Comparison of ENCODE assay signal across 1 cellular context in the genomic region with DNA sequence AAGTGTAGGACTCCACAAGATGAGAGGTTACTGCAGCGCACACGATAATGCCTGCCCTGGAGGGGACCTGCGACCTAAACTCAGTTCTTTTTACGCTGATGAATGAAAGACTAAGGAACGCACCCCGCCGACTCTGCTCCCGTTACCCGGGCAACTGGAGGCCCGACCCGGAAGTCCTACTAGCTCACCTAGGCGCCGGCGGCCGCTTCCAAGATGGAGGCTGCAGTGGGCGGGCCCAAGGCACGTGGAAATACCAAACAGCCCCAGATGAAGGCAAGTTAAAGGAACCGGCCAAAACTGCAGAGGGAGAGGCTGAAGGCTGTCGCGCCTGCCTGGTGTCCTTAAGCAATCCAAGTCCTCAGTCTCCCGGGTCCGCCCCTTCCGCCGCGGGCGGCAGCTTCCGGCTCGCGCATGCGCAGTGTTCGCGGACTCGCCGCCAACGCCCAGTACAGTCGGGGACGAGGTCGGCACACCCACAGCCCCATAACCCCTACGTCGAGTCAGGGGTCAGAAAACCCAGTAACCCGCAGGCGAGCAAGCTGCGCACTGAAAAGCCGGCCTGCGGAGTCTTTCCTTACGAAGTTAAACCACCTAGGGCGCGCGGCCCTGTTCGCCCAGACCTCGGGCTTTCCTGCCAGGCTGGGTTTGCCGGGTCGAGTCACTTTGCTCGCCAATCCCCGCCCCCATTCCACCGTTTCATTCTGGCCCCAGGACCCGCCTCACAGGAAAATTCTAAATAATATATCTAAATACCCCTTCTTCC.
TF ChIP-seq lines count a peak whose summit lies in the region.

TSS of gene SETD4 (minus strand) at position 368 of the 763 bp plus-strand sequence. CDS start 1,638 bp downstream, outside the sequence.

TF ChIP-seq in HEK293, 187 proteins besides CTCF, POLR2A, EP300 and RAD21 (continued from another document and continues in another):
- TF ChIP-seq KLF10 (tag by site-specific recombination; IDR thresholded peaks at IDR 0.05) (peak; percentile 93), ZBTB48 (tag by site-specific recombination; IDR thresholded peaks at IDR 0.05) (peak; percentile 97), ZNF148 (tag by site-specific recombination; IDR thresholded peaks at IDR 0.05; ENCODE audit: borderline replicate concordance) (no peak), ZNF341 (tag by site-specific recombination; IDR thresholded peaks at IDR 0.05; ENCODE audit: low read depth) (peak; percentile 90), GLIS2 (tag by site-specific recombination; IDR thresholded peaks at IDR 0.05) (peak; percentile 25; the same call in 1 of the 2 replicates), BCL11A (tag by site-specific recombination; IDR thresholded peaks at IDR 0.05; ENCODE audit: low read depth) (0 out of 2 replicates have a peak, but pooled peaks have one; percentile 24), SP7 (tag by site-specific recombination; IDR thresholded peaks at IDR 0.05) (peak; percentile 75), ZNF169 (tag by site-specific recombination; IDR thresholded peaks at IDR 0.05) (no peak), ZBTB10 (tag by site-specific recombination; IDR thresholded peaks at IDR 0.05) (peak; percentile 13; the same call in 1 of the 2 replicates), PRDM1 (tag by site-specific recombination; IDR thresholded peaks at IDR 0.05) (no peak), ZBTB20 (tag by site-specific recombination; IDR thresholded peaks at IDR 0.05) (peak; percentile 71), ZNF354C (tag by site-specific recombination; IDR thresholded peaks at IDR 0.05; ENCODE audit: borderline replicate concordance, low read depth) (no peak), ZSCAN16 (tag by site-specific recombination; IDR thresholded peaks at IDR 0.05) (no peak), YY1 (tag by site-specific recombination; IDR thresholded peaks at IDR 0.05) (peak; percentile 79), ZNF660 (tag by site-specific recombination; IDR thresholded peaks at IDR 0.05) (peak; percentile 82), ZNF548 (tag by site-specific recombination; IDR thresholded peaks at IDR 0.05) (no peak), ZBTB17 (tag by site-specific recombination; IDR thresholded peaks at IDR 0.05) (peak; percentile 98), ZBTB8A (tag by site-specific recombination; IDR thresholded peaks at IDR 0.05) (peak; percentile 59), ZNF174 (tag by site-specific recombination; IDR thresholded peaks at IDR 0.05) (no peak), ZFHX2 (tag by site-specific recombination; conservative IDR thresholded peaks at IDR 0.05) (peak; percentile 93), ZBTB6 (tag by site-specific recombination; IDR thresholded peaks at IDR 0.05) (no peak)
- TF ChIP-seq, protein P1, sequence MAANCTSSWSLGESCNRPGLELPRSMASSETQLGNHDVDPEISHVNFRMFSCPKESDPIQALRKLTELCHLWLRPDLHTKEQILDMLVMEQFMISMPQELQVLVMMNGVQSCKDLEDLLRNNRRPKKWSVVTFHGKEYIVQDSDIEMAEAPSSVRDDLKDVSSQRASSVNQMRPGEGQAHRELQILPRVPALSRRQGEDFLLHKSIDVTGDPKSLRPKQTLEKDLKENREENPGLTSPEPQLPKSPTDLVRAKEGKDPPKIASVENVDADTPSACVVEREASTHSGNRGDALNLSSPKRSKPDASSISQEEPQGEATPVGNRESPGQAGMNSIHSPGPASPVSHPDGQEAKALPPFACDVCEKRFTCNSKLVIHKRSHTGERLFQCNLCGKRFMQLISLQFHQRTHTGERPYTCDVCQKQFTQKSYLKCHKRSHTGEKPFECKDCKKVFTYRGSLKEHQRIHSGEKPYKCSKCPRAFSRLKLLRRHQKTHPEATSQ (tag by site-specific recombination; IDR thresholded peaks at IDR 0.05): 0 out of 2 replicates have a peak, but pooled peaks have one; percentile 85
- TF ChIP-seq, protein P2, sequence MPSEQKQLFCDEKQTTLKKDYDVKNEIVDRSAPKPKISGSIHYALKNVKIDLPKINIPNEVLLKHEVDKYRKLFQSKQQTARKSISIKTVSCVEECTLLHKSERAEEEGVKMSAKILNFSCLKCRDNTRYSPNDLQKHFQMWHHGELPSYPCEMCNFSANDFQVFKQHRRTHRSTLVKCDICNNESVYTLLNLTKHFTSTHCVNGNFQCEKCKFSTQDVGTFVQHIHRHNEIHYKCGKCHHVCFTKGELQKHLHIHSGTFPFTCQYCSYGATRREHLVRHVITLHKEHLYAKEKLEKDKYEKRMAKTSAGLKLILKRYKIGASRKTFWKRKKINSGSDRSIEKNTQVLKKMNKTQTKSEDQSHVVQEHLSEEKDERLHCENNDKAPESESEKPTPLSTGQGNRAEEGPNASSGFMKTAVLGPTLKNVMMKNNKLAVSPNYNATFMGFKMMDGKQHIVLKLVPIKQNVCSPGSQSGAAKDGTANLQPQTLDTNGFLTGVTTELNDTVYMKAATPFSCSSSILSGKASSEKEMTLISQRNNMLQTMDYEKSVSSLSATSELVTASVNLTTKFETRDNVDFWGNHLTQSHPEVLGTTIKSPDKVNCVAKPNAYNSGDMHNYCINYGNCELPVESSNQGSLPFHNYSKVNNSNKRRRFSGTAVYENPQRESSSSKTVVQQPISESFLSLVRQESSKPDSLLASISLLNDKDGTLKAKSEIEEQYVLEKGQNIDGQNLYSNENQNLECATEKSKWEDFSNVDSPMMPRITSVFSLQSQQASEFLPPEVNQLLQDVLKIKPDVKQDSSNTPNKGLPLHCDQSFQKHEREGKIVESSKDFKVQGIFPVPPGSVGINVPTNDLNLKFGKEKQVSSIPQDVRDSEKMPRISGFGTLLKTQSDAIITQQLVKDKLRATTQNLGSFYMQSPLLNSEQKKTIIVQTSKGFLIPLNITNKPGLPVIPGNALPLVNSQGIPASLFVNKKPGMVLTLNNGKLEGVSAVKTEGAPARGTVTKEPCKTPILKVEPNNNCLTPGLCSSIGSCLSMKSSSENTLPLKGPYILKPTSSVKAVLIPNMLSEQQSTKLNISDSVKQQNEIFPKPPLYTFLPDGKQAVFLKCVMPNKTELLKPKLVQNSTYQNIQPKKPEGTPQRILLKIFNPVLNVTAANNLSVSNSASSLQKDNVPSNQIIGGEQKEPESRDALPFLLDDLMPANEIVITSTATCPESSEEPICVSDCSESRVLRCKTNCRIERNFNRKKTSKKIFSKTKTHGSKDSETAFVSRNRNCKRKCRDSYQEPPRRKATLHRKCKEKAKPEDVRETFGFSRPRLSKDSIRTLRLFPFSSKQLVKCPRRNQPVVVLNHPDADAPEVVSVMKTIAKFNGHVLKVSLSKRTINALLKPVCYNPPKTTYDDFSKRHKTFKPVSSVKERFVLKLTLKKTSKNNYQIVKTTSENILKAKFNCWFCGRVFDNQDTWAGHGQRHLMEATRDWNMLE (tag by site-specific recombination; conservative IDR thresholded peaks at IDR 0.05; ENCODE audit: low read depth): peak; percentile 94
- TF ChIP-seq, protein P3, sequence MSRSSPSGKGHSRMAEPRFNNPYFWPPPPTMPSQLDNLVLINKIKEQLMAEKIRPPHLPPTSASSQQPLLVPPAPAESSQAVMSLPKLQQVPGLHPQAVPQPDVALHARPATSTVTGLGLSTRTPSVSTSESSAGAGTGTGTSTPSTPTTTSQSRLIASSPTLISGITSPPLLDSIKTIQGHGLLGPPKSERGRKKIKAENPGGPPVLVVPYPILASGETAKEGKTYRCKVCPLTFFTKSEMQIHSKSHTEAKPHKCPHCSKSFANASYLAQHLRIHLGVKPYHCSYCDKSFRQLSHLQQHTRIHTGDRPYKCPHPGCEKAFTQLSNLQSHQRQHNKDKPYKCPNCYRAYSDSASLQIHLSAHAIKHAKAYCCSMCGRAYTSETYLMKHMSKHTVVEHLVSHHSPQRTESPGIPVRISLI (tag by site-specific recombination; IDR thresholded peaks at IDR 0.05): no peak
- TF ChIP-seq, protein P4, sequence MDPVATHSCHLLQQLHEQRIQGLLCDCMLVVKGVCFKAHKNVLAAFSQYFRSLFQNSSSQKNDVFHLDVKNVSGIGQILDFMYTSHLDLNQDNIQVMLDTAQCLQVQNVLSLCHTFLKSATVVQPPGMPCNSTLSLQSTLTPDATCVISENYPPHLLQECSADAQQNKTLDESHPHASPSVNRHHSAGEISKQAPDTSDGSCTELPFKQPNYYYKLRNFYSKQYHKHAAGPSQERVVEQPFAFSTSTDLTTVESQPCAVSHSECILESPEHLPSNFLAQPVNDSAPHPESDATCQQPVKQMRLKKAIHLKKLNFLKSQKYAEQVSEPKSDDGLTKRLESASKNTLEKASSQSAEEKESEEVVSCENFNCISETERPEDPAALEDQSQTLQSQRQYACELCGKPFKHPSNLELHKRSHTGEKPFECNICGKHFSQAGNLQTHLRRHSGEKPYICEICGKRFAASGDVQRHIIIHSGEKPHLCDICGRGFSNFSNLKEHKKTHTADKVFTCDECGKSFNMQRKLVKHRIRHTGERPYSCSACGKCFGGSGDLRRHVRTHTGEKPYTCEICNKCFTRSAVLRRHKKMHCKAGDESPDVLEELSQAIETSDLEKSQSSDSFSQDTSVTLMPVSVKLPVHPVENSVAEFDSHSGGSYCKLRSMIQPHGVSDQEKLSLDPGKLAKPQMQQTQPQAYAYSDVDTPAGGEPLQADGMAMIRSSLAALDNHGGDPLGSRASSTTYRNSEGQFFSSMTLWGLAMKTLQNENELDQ (tag by site-specific recombination; IDR thresholded peaks at IDR 0.05; ENCODE audit: low read depth): no peak
- TF ChIP-seq, protein P5, sequence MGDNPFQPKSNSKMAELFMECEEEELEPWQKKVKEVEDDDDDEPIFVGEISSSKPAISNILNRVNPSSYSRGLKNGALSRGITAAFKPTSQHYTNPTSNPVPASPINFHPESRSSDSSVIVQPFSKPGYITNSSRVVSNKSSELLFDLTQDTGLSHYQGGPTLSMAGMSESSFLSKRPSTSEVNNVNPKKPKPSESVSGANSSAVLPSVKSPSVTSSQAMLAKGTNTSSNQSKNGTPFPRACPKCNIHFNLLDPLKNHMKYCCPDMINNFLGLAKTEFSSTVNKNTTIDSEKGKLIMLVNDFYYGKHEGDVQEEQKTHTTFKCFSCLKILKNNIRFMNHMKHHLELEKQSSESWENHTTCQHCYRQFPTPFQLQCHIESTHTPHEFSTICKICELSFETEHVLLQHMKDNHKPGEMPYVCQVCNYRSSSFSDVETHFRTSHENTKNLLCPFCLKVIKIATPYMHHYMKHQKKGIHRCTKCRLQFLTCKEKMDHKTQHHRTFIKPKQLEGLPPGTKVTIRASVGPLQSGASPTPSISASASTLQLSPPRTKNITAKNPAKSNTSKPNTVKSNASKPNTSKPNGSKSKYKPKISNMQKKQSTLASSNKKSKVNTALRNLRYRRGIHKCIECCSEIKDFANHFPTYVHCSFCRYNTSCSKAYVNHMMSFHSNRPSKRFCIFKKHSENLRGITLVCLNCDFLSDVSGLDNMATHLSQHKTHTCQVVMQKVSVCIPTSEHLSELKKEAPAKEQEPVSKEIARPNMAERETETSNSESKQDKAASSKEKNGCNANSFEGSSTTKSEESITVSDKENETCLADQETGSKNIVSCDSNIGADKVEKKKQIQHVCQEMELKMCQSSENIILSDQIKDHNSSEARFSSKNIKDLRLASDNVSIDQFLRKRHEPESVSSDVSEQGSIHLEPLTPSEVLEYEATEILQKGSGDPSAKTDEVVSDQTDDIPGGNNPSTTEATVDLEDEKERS (tag by site-specific recombination; IDR thresholded peaks at IDR 0.05): no peak
- TF ChIP-seq, protein P6, sequence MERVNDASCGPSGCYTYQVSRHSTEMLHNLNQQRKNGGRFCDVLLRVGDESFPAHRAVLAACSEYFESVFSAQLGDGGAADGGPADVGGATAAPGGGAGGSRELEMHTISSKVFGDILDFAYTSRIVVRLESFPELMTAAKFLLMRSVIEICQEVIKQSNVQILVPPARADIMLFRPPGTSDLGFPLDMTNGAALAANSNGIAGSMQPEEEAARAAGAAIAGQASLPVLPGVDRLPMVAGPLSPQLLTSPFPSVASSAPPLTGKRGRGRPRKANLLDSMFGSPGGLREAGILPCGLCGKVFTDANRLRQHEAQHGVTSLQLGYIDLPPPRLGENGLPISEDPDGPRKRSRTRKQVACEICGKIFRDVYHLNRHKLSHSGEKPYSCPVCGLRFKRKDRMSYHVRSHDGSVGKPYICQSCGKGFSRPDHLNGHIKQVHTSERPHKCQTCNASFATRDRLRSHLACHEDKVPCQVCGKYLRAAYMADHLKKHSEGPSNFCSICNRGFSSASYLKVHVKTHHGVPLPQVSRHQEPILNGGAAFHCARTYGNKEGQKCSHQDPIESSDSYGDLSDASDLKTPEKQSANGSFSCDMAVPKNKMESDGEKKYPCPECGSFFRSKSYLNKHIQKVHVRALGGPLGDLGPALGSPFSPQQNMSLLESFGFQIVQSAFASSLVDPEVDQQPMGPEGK (tag by site-specific recombination; IDR thresholded peaks at IDR 0.05): peak; percentile 88
